In the genomic region with DNA sequence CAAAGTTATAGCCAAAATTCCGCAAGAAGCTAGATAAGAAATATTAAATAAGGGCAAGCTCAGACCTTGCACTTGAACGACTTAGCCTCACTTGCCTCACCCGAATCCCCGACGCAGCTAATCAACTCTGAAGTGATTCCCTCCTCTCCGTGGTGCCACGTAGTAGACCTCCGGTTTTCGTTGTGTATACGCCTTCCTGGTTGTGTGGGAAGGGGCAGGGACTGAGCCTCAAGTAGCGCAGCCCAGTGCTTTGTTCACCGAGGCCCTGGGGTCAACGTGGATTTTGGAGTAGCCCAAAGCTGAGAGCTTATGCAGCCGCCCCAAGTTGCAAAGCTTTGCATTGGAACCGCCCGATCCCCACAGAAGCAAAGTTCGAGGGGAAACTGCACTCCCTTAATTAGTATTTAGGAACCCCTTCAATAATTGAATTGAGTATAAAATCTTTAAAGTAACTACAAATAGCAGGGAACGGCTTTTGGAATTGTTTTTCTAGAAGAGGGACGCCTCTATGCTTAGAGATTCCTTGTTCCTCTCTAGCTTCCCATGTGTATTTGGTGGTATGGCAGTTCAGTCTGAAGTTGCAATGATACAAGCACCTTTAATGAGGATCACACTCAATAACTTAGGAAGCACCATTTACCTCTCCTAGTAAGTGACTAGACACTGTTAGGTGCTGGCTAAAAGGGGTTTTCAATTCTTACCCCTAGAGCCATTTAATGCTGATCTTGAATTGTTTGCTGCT, we compare ENCODE assay signal across 8 cellular contexts. TPM values are rescaled to one million over a fixed set of nuclear protein-coding genes. Genes with fewer than 3 reads are reported as not detected.
DNase-seq lines count a peak whose midpoint lies in the region; ATAC-seq and TF ChIP-seq lines count a peak whose summit lies in the region.

No MANE protein-coding gene starts in this region.

- peaks cover 12% of the 10 kb centered on the region for H3K4me1 ChIP-seq in HAP-1

- intact Hi-C loops in dorsolateral prefrontal cortex (cut with DNase I): loop anchor here in 1 of 2 donors (10.0 kb wide), 1 partner anchor 410 kb away; a partner anchor contains a TSS

- in situ Hi-C loops in HAP-1 (cut with MboI; ENCODE audit: low sequenced_read_pairs): loop anchor here (25.0 kb wide), 1 partner anchor 522 kb away; no protein-coding TSS in a partner anchor

- no peak for TF ChIP-seq CTCF in AG04449 (IDR thresholded peaks at IDR 0.05; ENCODE audit: insufficient read depth, low read length, missing control alignments)
- no peak for TF ChIP-seq CTCF in dorsolateral prefrontal cortex (IDR thresholded peaks at IDR 0.05 in 54 of 56, conservative IDR thresholded peaks at IDR 0.05 in 2 of 56; ENCODE audit: low read depth in 1 of 56, partially characterized antibody in 56 of 56)

- no peak for ATAC-seq in HG03097 (IDR thresholded peaks at IDR 0.05; ENCODE audit: low FRiP score, unreplicated experiment)

- no peaks in the 10 kb centered on the region for H3K9me3 ChIP-seq in HAP-1

- H3K27me3 ChIP-seq in HAP-1 (ENCODE audit: low read depth) (no peaks in the 10 kb centered on the region), dorsolateral prefrontal cortex (peaks cover 0 to 61% (median 18%) of the 10 kb centered on the region in 45 donors)

- CTCF ChIA-PET in AG04449 (lab: Yijun Ruan, JAX): interaction anchor here (1.3 to 2.2 kb wide), 5 partner anchors 9 to 513 kb away, joined by 5 to 12 read pairs (median 5); no protein-coding TSS in a partner anchor

- peak overlapping the region; percentile 67 for H3K4me3 ChIP-seq in AG04449 (ENCODE audit: low read depth, low read length)
- H3K4me3 ChIP-seq in HAP-1: peak overlapping the region; percentile 49
- H3K4me3 ChIP-seq in dorsolateral prefrontal cortex: peak overlapping the region in 55 of 59 donors; percentile 16 to 65 (median 46)

- POLR2A ChIA-PET in AG04449 (lab: Yijun Ruan, JAX): interaction anchor here (0.7 to 1.8 kb wide), 3 partner anchors 439 to 640 kb away, joined by 3 read pairs; no protein-coding TSS in a partner anchor

- DNase-seq in AG04449 (ENCODE audit: low read depth, low spot score): no peak
- peak; percentile 33 to 63 for DNase-seq in HAP-1 (ENCODE audit: low spot score in 2 of 2)
- DNase-seq in dorsolateral prefrontal cortex: no peak
- peak; percentile 27 for DNase-seq in myocyte (ENCODE audit: low read depth)
- DNase-seq in SW 1271 (lab: John Stamatoyannopoulos, UW): no peak
- no peak for DNase-seq in NCI-H446 treated with DMSO at 0.1 percent for 48 hours (lab: John Stamatoyannopoulos, UW)
- DNase-seq in DMS153 (lab: John Stamatoyannopoulos, UW): no peak

- H3K36me3 ChIP-seq in HAP-1 (replicated peaks): no peaks in the 10 kb centered on the region

- H3K27ac ChIP-seq in dorsolateral prefrontal cortex: peak overlapping the region in 18 of 59 donors; percentile 1 to 70 (median 30)

RNA-seq across cellular contexts. Expression of a gene that starts 55.7 kb away (rescaled TPM):
- total RNA-seq in dorsolateral prefrontal cortex (over 10,000 TPM in 59 of 120 experiments, 1,000 to 10,000 TPM in 61; 5,146 to 25,783 (median 9,954) TPM), myocyte (11.6 and 18.6 TPM in 2 replicates)
- polyA plus RNA-seq in myocyte (2012): 37.1 TPM

Comparison
In these comparisons a context has a peak if more than half of its experiments do, and no peak if none do; other contexts are left out.
1. DNase-seq: peak in HAP-1 (2 of 2) and myocyte (single experiment); none in AG04449 (single experiment), dorsolateral prefrontal cortex (0 of 10), SW 1271 (0 of 2), NCI-H446 treated with DMSO at 0.1 percent for 48 hours (single experiment) and DMS153 (single experiment).
2. RNA of a gene that starts 55.7 kb away (total RNA-seq): 5,146 to 25,783 TPM in dorsolateral prefrontal cortex; 11.6 to 18.6 TPM in myocyte; every median in the first group is over 100 times any median in the second.
3. Peak in every context shown above with its lines, with median percentiles within 50 percentile points of each other: H3K4me3 ChIP-seq.